8 cellular contexts compared by ENCODE assay signal in the genomic region with DNA sequence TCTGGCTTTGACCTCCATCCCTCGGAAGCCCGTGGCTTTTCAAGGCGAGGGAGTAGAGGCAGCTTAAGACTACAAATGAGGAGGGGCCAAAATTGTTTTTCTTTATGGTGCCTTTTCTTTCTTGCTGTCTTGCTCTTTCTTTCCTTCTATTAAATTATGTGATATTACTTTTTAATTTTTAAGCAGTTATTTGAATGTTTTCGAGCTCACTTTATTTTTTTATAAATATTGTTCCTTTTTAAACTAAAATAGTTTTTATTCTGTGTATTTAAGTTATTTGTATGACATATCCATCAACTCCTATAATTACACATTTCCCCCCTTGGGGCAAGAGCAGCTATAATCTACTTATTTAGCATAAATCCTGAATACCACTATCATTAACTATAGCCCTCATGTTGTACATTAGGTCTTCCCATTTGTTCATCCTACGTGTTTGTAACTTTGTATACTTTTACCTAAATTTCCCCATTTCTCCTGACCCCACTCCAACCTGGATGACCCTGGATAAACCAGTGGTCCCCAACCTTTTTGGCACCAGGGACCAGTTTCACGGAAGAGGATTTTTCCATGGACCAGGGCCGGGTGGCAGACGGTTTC. TPM values are rescaled to one million over a fixed set of nuclear protein-coding genes. Genes with fewer than 3 reads are reported as not detected.
A peak's percentile ranks its signal among the peaks of the same experiment; 100 is the strongest.
DNase-seq lines count a peak whose midpoint lies in the region; ATAC-seq and TF ChIP-seq lines count a peak whose summit lies in the region.

No MANE protein-coding gene starts in this region.

- peaks cover 7% of the 10 kb centered on the region; the same call in 1 of the 2 replicates for H3K4me1 ChIP-seq in iPS-20b (ENCODE audit: insufficient read depth, low read length)
- no peaks in the 10 kb centered on the region for H3K4me1 ChIP-seq in thymus (ENCODE audit: control insufficient read depth, insufficient read depth, low read length)

- H3K4me3 ChIP-seq in iPS-20b (ENCODE audit: low read length) (peak overlapping the region; percentile 83), thymus (ENCODE audit: low read length) (peak overlapping the region; percentile 82)

- H3K36me3 Mint-ChIP-seq in activated CD4-positive, alpha-beta T cell treated with anti-CD3 and anti-CD28 coated beads, Interleukin-2, amount 10 ng/mL, durations not matched to agents 7 days and 5 days (ENCODE audit: low read depth), result peaks cover 44% of the 10 kb centered on the region
- H3K36me3 Mint-ChIP-seq in activated CD8-positive, alpha-beta T cell treated with anti-CD3 and anti-CD28 coated beads, Interleukin-2, amount 10 ng/mL, durations not matched to agents 7 days and 5 days (ENCODE audit: low read depth), result peaks cover 32% of the 10 kb centered on the region

- peak overlapping the region; percentile 94 for H3K27ac Mint-ChIP-seq in activated CD4-positive, alpha-beta T cell treated with anti-CD3 and anti-CD28 coated beads, Interleukin-2, amount 10 ng/mL, durations not matched to agents 7 days and 5 days
- H3K27ac Mint-ChIP-seq in activated CD8-positive, alpha-beta T cell treated with anti-CD3 and anti-CD28 coated beads, Interleukin-2, amount 10 ng/mL, durations not matched to agents 7 days and 5 days, result peak overlapping the region; percentile 97

- peak overlapping the region; percentile 86 for H3K4me3 Mint-ChIP-seq in activated CD4-positive, alpha-beta T cell treated with anti-CD3 and anti-CD28 coated beads, Interleukin-2, amount 10 ng/mL, durations not matched to agents 7 days and 5 days
- H3K4me3 Mint-ChIP-seq in activated CD8-positive, alpha-beta T cell treated with anti-CD3 and anti-CD28 coated beads, Interleukin-2, amount 10 ng/mL, durations not matched to agents 7 days and 5 days, result peak overlapping the region; percentile 85

- H3K4me1 Mint-ChIP-seq in activated CD4-positive, alpha-beta T cell treated with anti-CD3 and anti-CD28 coated beads, Interleukin-2, amount 10 ng/mL, durations not matched to agents 7 days and 5 days, result peaks cover 72% of the 10 kb centered on the region
- peaks cover 72% of the 10 kb centered on the region for H3K4me1 Mint-ChIP-seq in activated CD8-positive, alpha-beta T cell treated with anti-CD3 and anti-CD28 coated beads, Interleukin-2, amount 10 ng/mL, durations not matched to agents 7 days and 5 days (ENCODE audit: low read depth)

- 56% methylated on average over 8 of the region's 8 CpGs for WGBS in thymus

- DNase-seq in activated CD4-positive, alpha-beta T cell treated with anti-CD3 and anti-CD28 coated beads, Interleukin-2, amount 10 ng/mL, durations not matched to agents 7 days and 5 days, result no peak
- no peak for DNase-seq in activated CD4-positive, alpha-beta T cell treated with anti-CD3 and anti-CD28 coated beads, Interleukin-2, amount 50 U/mL, for 4 hours
- no peak for DNase-seq in activated CD8-positive, alpha-beta T cell treated with anti-CD3 and anti-CD28 coated beads, Interleukin-2, amount 10 ng/mL, durations not matched to agents 7 days and 5 days
- DNase-seq in germinal center (ENCODE audit: low spot score), result no peak
- no peak for DNase-seq in GM10248 (ENCODE audit: extremely low spot score)
- DNase-seq in GOT3 (lab: John Stamatoyannopoulos, UW), result no peak

- H3K27me3 Mint-ChIP-seq in activated CD4-positive, alpha-beta T cell treated with anti-CD3 and anti-CD28 coated beads, Interleukin-2, amount 10 ng/mL, durations not matched to agents 7 days and 5 days, result peaks cover 3% of the 10 kb centered on the region
- H3K27me3 Mint-ChIP-seq in activated CD8-positive, alpha-beta T cell treated with anti-CD3 and anti-CD28 coated beads, Interleukin-2, amount 10 ng/mL, durations not matched to agents 7 days and 5 days (ENCODE audit: low read depth), result no peaks in the 10 kb centered on the region

- peak overlapping the region; percentile 84; the same call in 1 of the 2 replicates for H3K9ac ChIP-seq in iPS-20b (ENCODE audit: low read depth, low read length)

- H3K9me3 Mint-ChIP-seq in activated CD4-positive, alpha-beta T cell treated with anti-CD3 and anti-CD28 coated beads, Interleukin-2, amount 10 ng/mL, durations not matched to agents 7 days and 5 days, result peaks cover 3% of the 10 kb centered on the region
- no peaks in the 10 kb centered on the region for H3K9me3 Mint-ChIP-seq in activated CD8-positive, alpha-beta T cell treated with anti-CD3 and anti-CD28 coated beads, Interleukin-2, amount 10 ng/mL, durations not matched to agents 7 days and 5 days (ENCODE audit: insufficient read depth)

- CTCF ChIA-PET in activated CD4-positive, alpha-beta T cell treated with anti-CD3 and anti-CD28 coated beads, Interleukin-2, amount 10 ng/mL, durations not matched to agents 7 days and 5 days (lab: Charles Lee), result interaction anchor here (1.0 to 1.6 kb wide), 3 partner anchors 8 to 32 kb away, joined by 3 to 5 read pairs (median 4); no protein-coding TSS in a partner anchor
- CTCF ChIA-PET in activated CD8-positive, alpha-beta T cell treated with anti-CD3 and anti-CD28 coated beads, Interleukin-2, amount 10 ng/mL, durations not matched to agents 7 days and 5 days (lab: Charles Lee), result interaction anchor here (0.8 to 2.4 kb wide), 4 partner anchors 8 to 41 kb away, joined by 3 to 9 read pairs (median 5); no protein-coding TSS in a partner anchor
- CTCF ChIA-PET in GM10248 (lab: Yijun Ruan, JAX), result interaction anchor here (0.8 to 2.1 kb wide), 4 partner anchors 9 to 355 kb away, joined by 3 to 6 read pairs (median 3); no protein-coding TSS in a partner anchor

- H3K27ac ChIP-seq in iPS-20b (ENCODE audit: low read length), result no peak overlapping the region
- peak overlapping the region; percentile 85 for H3K27ac ChIP-seq in thymus (ENCODE audit: low read depth)

- H3K36me3 ChIP-seq in iPS-20b (ENCODE audit: insufficient read depth, low read depth, low read length), result peaks cover 5% of the 10 kb centered on the region; the same call in 1 of the 2 replicates
- no peaks in the 10 kb centered on the region for H3K36me3 ChIP-seq in thymus (ENCODE audit: control insufficient read depth, insufficient read depth)

- TF ChIP-seq CTCF in GM10248 (IDR thresholded peaks at IDR 0.05; ENCODE audit: control extremely low read depth, extremely low read depth, low read depth, missing control alignments), result no peak

- H3K27me3 ChIP-seq in iPS-20b (ENCODE audit: insufficient read depth, low read length), result no peaks in the 10 kb centered on the region
- no peaks in the 10 kb centered on the region for H3K27me3 ChIP-seq in thymus (ENCODE audit: control insufficient read depth, insufficient read depth)

- H3K9me3 ChIP-seq in iPS-20b (ENCODE audit: insufficient read depth, low read depth, low read length) (no peaks in the 10 kb centered on the region), thymus (ENCODE audit: control insufficient read depth) (no peaks in the 10 kb centered on the region)

- no peak for ATAC-seq in activated CD8-positive, alpha-beta T cell treated with anti-CD3 and anti-CD28 coated beads, Interleukin-2, amount 10 ng/mL, durations not matched to agents 7 days and 5 days

- POLR2A ChIA-PET in activated CD4-positive, alpha-beta T cell treated with anti-CD3 and anti-CD28 coated beads, Interleukin-2, amount 10 ng/mL, durations not matched to agents 7 days and 5 days (lab: Charles Lee), result interaction anchor here (0.5 to 1.7 kb wide), 2 partner anchors 76 to 151 kb away, joined by 3 to 10 read pairs; a partner anchor contains a TSS
- POLR2A ChIA-PET in activated CD8-positive, alpha-beta T cell treated with anti-CD3 and anti-CD28 coated beads, Interleukin-2, amount 10 ng/mL, durations not matched to agents 7 days and 5 days (lab: Charles Lee), result interaction anchor here (0.6 to 4.3 kb wide), 9 partner anchors 9 to 217 kb away, joined by 3 to 38 read pairs (median 4); no protein-coding TSS in a partner anchor
- POLR2A ChIA-PET in GM10248 (lab: Yijun Ruan, JAX), result interaction anchor here (0.6 kb wide), 1 partner anchor 54 kb away, joined by 3 read pairs; no protein-coding TSS in a partner anchor

RNA-seq across cellular contexts. Expression of a gene that starts 0.6 kb away (rescaled TPM):
- 100 to 1,000 TPM; 137 to 146 TPM for total RNA-seq in activated CD4-positive, alpha-beta T cell treated with anti-CD3 and anti-CD28 coated beads, Interleukin-2, amount 10 ng/mL, durations not matched to agents 7 days and 5 days
- 100 to 1,000 TPM; 164 to 177 TPM for total RNA-seq in activated CD8-positive, alpha-beta T cell treated with anti-CD3 and anti-CD28 coated beads, Interleukin-2, amount 10 ng/mL, durations not matched to agents 7 days and 5 days
- polyA plus RNA-seq in thymus, result 98.8 TPM
